Comparison of ENCODE assay signal across 32 cellular contexts in genomic region chr6:154998855-154999254, GRCh38.
"Had no signal": no experiment of that assay in that cellular context is flagged by ENCODE, and none has a peak within 500 bp of the region (broad histone marks: within the 10 kb centered on the region; RNA-seq: fewer than 3 reads in every experiment).

No MANE protein-coding gene starts in this region.

- DNase-seq: activated B cell treated with CpG ODN at 0.5 μM for 24 hours; activated CD4-positive, alpha-beta memory T cell treated with anti-CD3 and anti-CD28 coated beads for 36 hours; activated CD4-positive, alpha-beta T cell treated with anti-CD3 and anti-CD28 coated beads for 4 hours; activated CD4-positive, alpha-beta T cell treated with anti-CD3 and anti-CD28 coated beads, Interleukin-2, amount 10 ng/mL, durations not matched to agents 24 days and 14 days; activated CD4-positive, alpha-beta T cell treated with anti-CD3 and anti-CD28 coated beads, Interleukin-2, amount 50 U/mL, for 1 hour; activated CD4-positive, alpha-beta T cell treated with anti-CD3 and anti-CD28 coated beads, Interleukin-2, amount 50 U/mL, for 4 hours; activated CD4-positive, CD25-positive, alpha-beta regulatory T cell treated with anti-CD3 and anti-CD28 coated beads, Interleukin-2, amount 50 U/mL, for 72 hours; activated CD8-positive, alpha-beta memory T cell treated with anti-CD3 and anti-CD28 coated beads, Interleukin-2, amount 50 U/mL, for 4 hours; activated CD8-positive, alpha-beta T cell treated with anti-CD3 and anti-CD28 coated beads for 36 hours; activated effector memory CD4-positive, alpha-beta T cell treated with anti-CD3 and anti-CD28 coated beads, Interleukin-2, amount 50 U/mL, for 16 hours; activated gamma-delta T cell treated with Interleukin-2 at 50 U/mL for 16 hours; activated naive CD4-positive, alpha-beta T cell; activated naive CD4-positive, alpha-beta T cell treated with anti-CD3 and anti-CD28 coated beads for 36 hours; activated naive CD4-positive, alpha-beta T cell treated with anti-CD3 and anti-CD28 coated beads, Interleukin-2, amount 50 U/mL, for 16 hours; activated naive CD8-positive, alpha-beta T cell treated with anti-CD3 and anti-CD28 coated beads for 36 hours; activated T-cell treated with anti-CD3 and anti-CD28 coated beads for 4 hours; activated T-cell treated with anti-CD3 and anti-CD28 coated beads, Interleukin-2, amount 50 U/mL, for 1 hour; activated T-cell treated with anti-CD3 and anti-CD28 coated beads, Interleukin-2, amount 50 U/mL, for 4 hours; activated T-cell treated with anti-CD3 and anti-CD28 coated beads, Interleukin-2, amount 50 U/mL, for 72 hours; adrenal gland; amniotic stem cell; aorta; body of pancreas; brain microvascular endothelial cell; central memory CD4-positive, alpha-beta T cell; T-helper 1 cell; T-helper 2 cell; T-helper 9 cell had no signal

- H3K36me3 ChIP-seq: adrenal gland, brain microvascular endothelial cell, breast epithelium had no signal

- H3K27me3 ChIP-seq: adrenal gland, body of pancreas, brain microvascular endothelial cell had no signal

- H3K4me1 ChIP-seq: breast epithelium had no signal

- ATAC-seq: activated CD8-positive, alpha-beta T cell treated with anti-CD3 and anti-CD28 coated beads for 36 hours; activated naive CD4-positive, alpha-beta T cell treated with anti-CD3 and anti-CD28 coated beads, Interleukin-2, amount 50 U/mL, for 72 hours; activated T-cell treated with anti-CD3 and anti-CD28 coated beads, Interleukin-2, amount 50 U/mL, for 4 hours; activated T-cell treated with anti-CD3 and anti-CD28 coated beads, Interleukin-2, amount 50 U/mL, for 72 hours; activated T-helper 17 cell treated with anti-CD3 and anti-CD28 coated beads, Interleukin-2, amount 50 U/mL, for 72 hours; body of pancreas had no signal

- H3K4me3 ChIP-seq: adrenal gland, body of pancreas, breast epithelium had no signal

- H3K27ac ChIP-seq: adrenal gland, body of pancreas, brain microvascular endothelial cell, breast epithelium, VCaP had no signal

- H3K9me3 ChIP-seq: adrenal gland, body of pancreas, breast epithelium had no signal
